Comparison of ENCODE assay signal across 9 cellular contexts in genomic region chr5:151685749-151686672, GRCh38. TPM values are rescaled to one million over a fixed set of nuclear protein-coding genes. Genes with fewer than 3 reads are reported as not detected.
DNase-seq lines count a peak whose midpoint lies in the region; ATAC-seq and TF ChIP-seq lines count a peak whose summit lies in the region.
"Had no signal": no experiment of that assay in that cellular context is flagged by ENCODE, and none has a peak within 500 bp of the region (broad histone marks: within the 10 kb centered on the region; RNA-seq: fewer than 3 reads in every experiment).

No MANE protein-coding gene starts in this region.

- CTCF ChIA-PET in GM10248 (lab: Yijun Ruan, JAX): interaction anchor here (0.8 to 5.6 kb wide), 13 partner anchors 11 to 457 kb away, joined by 3 to 38 read pairs (median 4); partner anchors contain the start of gene SLC36A1

- peak; percentile 57 for DNase-seq in ELR (ENCODE audit: low read depth)
- no peak for DNase-seq in RWPE2 (ENCODE audit: low spot score)
- DNase-seq in fibroblast of the aortic adventitia (ENCODE audit: low read depth): peak; percentile 54
- DNase-seq in NCI-H1436 (lab: John Stamatoyannopoulos, UW): no peak
- no peak for DNase-seq in NCI-H1436 treated with DMSO at 0.1 percent for 48 hours (lab: John Stamatoyannopoulos, UW)
- no peak for DNase-seq in NCI-H2081 (lab: John Stamatoyannopoulos, UW)
- no peak for DNase-seq in GM10248 (ENCODE audit: extremely low spot score)

- POLR2A ChIA-PET in GM10248 (lab: Yijun Ruan, JAX): no interaction called here

- H3K4me3 ChIP-seq in RWPE2 (ENCODE audit: severe bottlenecking): peak overlapping the region; percentile 52
- H3K4me3 ChIP-seq in fibroblast of the aortic adventitia (ENCODE audit: low read depth, low read length): peak overlapping the region; percentile 100
- H3K4me3 ChIP-seq in rectal smooth muscle tissue (ENCODE audit: low read length): peak overlapping the region; percentile 87

- TF ChIP-seq CTCF in RWPE2 (IDR thresholded peaks at IDR 0.05; ENCODE audit: poor library complexity, severe bottlenecking) (no peak), fibroblast of the aortic adventitia (IDR thresholded peaks at IDR 0.05; ENCODE audit: insufficient read depth, low read length) (no peak), GM10248 (IDR thresholded peaks at IDR 0.05; ENCODE audit: control extremely low read depth, extremely low read depth, low read depth, missing control alignments) (no peak)

- peaks cover 22% of the 10 kb centered on the region for H3K36me3 ChIP-seq in RWPE2 (ENCODE audit: low read depth)
- no peaks in the 10 kb centered on the region for H3K36me3 ChIP-seq in rectal smooth muscle tissue (ENCODE audit: control insufficient read depth, insufficient read depth, low read length)
- H3K36me3 ChIP-seq: neutrophil had no signal

- H3K27ac ChIP-seq in RWPE2 (ENCODE audit: poor library complexity, severe bottlenecking) (peak overlapping the region; percentile 78), rectal smooth muscle tissue (ENCODE audit: low read depth, low read length) (peak overlapping the region; percentile 85)
- H3K27ac ChIP-seq: neutrophil had no signal

- no peaks in the 10 kb centered on the region for H3K27me3 ChIP-seq in RWPE2 (ENCODE audit: insufficient read depth, poor library complexity, severe bottlenecking)
- no peaks in the 10 kb centered on the region for H3K27me3 ChIP-seq in rectal smooth muscle tissue (ENCODE audit: control insufficient read depth, insufficient read depth, low read length)

- H3K9ac ChIP-seq in rectal smooth muscle tissue (ENCODE audit: low read length): peak overlapping the region; percentile 76

- peaks cover 24% of the 10 kb centered on the region for H3K4me1 ChIP-seq in RWPE2 (ENCODE audit: insufficient read depth, poor library complexity, severe bottlenecking)
- peaks cover 26% of the 10 kb centered on the region for H3K4me1 ChIP-seq in rectal smooth muscle tissue (ENCODE audit: control insufficient read depth, insufficient read depth, low read length)

- no peaks in the 10 kb centered on the region for H3K9me3 ChIP-seq in RWPE2 (ENCODE audit: severe bottlenecking)
- H3K9me3 ChIP-seq: neutrophil had no signal

- ATAC-seq in RWPE2 (ENCODE audit: low read depth): peak; percentile 7

RNA-seq across cellular contexts. Expression of gene SPARC, which starts 0.7 kb away (rescaled TPM):
- total RNA-seq in fibroblast of the aortic adventitia (ENCODE audit: low replicate concordance): 1,011 and 5,653 TPM in 2 replicates

Comparison
In these comparisons a context has a peak if more than half of its experiments do, and no peak if none do; other contexts are left out.
1. DNase-seq: peak in ELR (single experiment) and fibroblast of the aortic adventitia (single experiment); none in RWPE2 (single experiment), NCI-H1436 (single experiment), NCI-H1436 treated with DMSO at 0.1 percent for 48 hours (single experiment), NCI-H2081 (0 of 2) and GM10248 (single experiment).
2. Peak in every context shown above with its lines, with median percentiles within 50 percentile points of each other: H3K4me3 ChIP-seq.